ENCODE assay signal across 1 cellular context in the genomic region with DNA sequence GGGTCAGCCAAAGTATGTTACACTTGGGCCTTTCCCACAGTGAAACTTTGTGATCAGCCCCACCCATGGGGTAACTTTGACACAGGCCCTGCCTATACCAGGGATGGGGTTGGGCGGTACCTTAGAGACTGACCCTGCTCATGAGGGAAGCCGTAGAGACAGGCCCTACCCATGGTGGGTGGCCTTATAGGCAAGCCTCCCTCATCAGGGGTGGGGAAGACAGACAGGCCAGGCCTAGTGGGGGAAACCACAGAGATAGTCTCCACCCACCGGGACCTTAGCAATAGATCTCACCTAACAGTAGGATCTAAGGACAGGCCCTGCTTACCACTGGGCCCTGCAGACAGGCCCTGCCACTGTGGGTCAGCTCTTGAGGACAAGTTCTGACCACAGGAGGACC.
TF ChIP-seq lines count a peak whose summit lies in the region.

No MANE protein-coding gene starts in this region.

TF ChIP-seq in endothelial cell of umbilical vein, 7 proteins besides CTCF, POLR2A, EP300 and RAD21:
- TF ChIP-seq EZH2 (IDR thresholded peaks at IDR 0.05; ENCODE audit: borderline replicate concordance, low read depth, low read length, severe bottlenecking) (no peak), MYC (IDR thresholded peaks at IDR 0.05; ENCODE audit: low read depth, low read length) (no peak), FOS (IDR thresholded peaks at IDR 0.05; ENCODE audit: borderline replicate concordance, insufficient read depth, low read length) (no peak), POLR2AphosphoS5 (IDR thresholded peaks at IDR 0.05; ENCODE audit: insufficient read depth, low read depth, low read length) (no peak), GATA2 (IDR thresholded peaks at IDR 0.05; ENCODE audit: insufficient read depth, insufficient read length, low read depth, low read length) (no peak), MAX (IDR thresholded peaks at IDR 0.05; ENCODE audit: insufficient read depth, insufficient read length) (no peak), JUN (IDR thresholded peaks at IDR 0.05; ENCODE audit: borderline replicate concordance, insufficient read depth, insufficient read length, low read depth) (no peak)
